Comparison of ENCODE assay signal across 23 cellular contexts in genomic region chr12:68841717-68842116, GRCh38.
"Had no signal": no experiment of that assay in that cellular context is flagged by ENCODE, and none has a peak within 500 bp of the region (broad histone marks: within the 10 kb centered on the region; RNA-seq: fewer than 3 reads in every experiment).

No MANE protein-coding gene starts in this region.

- H3K27ac Mint-ChIP-seq: activated CD4-positive, alpha-beta T cell treated with anti-CD3 and anti-CD28 coated beads, Interleukin-2, amount 10 ng/mL, durations not matched to agents 7 days and 5 days; activated T-cell treated with anti-CD3 and anti-CD28 coated beads, Interleukin-2, amount 50 U/mL, for 72 hours had no signal

- H3K4me3 Mint-ChIP-seq: activated CD4-positive, alpha-beta memory T cell treated with anti-CD3 and anti-CD28 coated beads for 36 hours; activated CD4-positive, alpha-beta T cell treated with anti-CD3 and anti-CD28 coated beads, Interleukin-2, amount 10 ng/mL, durations not matched to agents 7 days and 5 days; activated T-cell treated with anti-CD3 and anti-CD28 coated beads, Interleukin-2, amount 50 U/mL, for 72 hours had no signal

- H3K4me3 ChIP-seq: cardiac muscle cell, Peyer's patch, SJCRH30 had no signal

- H3K4me2 ChIP-seq: SK-N-SH had no signal

- H3K9me3 Mint-ChIP-seq: activated CD4-positive, alpha-beta memory T cell treated with anti-CD3 and anti-CD28 coated beads for 36 hours; activated CD4-positive, alpha-beta T cell treated with anti-CD3 and anti-CD28 coated beads, Interleukin-2, amount 10 ng/mL, durations not matched to agents 7 days and 5 days; activated T-cell treated with anti-CD3 and anti-CD28 coated beads, Interleukin-2, amount 50 U/mL, for 72 hours had no signal

- ATAC-seq: activated T-cell treated with anti-CD3 and anti-CD28 coated beads, Interleukin-2, amount 50 U/mL, for 72 hours had no signal

- H3K9me3 ChIP-seq: Peyer's patch, SJCRH30, SK-N-SH had no signal

- DNase-seq: activated CD4-positive, alpha-beta memory T cell treated with anti-CD3 and anti-CD28 coated beads for 36 hours; activated CD4-positive, alpha-beta T cell treated with anti-CD3 and anti-CD28 coated beads, Interleukin-2, amount 10 ng/mL, durations not matched to agents 7 days and 5 days; activated CD4-positive, CD25-positive, alpha-beta regulatory T cell; activated CD8-positive, alpha-beta memory T cell treated with anti-CD3 and anti-CD28 coated beads for 24 hours; activated naive CD4-positive, alpha-beta T cell treated with anti-CD3 and anti-CD28 coated beads, Interleukin-2, amount 50 U/mL, for 16 hours; activated T-cell treated with anti-CD3 and anti-CD28 coated beads, Interleukin-2, amount 50 U/mL, for 72 hours; amygdala; brain microvascular endothelial cell; MV-4-11; NCI-H1105 treated with DMSO at 0.1 percent for 48 hours; NCI-H1436 treated with DMSO at 0.1 percent for 48 hours; NCI-H187 treated with DMSO at 0.1 percent for 48 hours; NCI-H2081 treated with DMSO at 0.1 percent for 48 hours; NCI-H446; NCI-H524; Peyer's patch; Right ventricle myocardium superior; SJCRH30; SK-N-SH; T-helper 1 cell had no signal

- H3K27me3 ChIP-seq: brain microvascular endothelial cell, cardiac muscle cell, Peyer's patch, SJCRH30 had no signal

- H3K27me3 Mint-ChIP-seq: activated CD4-positive, alpha-beta memory T cell treated with anti-CD3 and anti-CD28 coated beads for 36 hours; activated CD4-positive, alpha-beta T cell treated with anti-CD3 and anti-CD28 coated beads, Interleukin-2, amount 10 ng/mL, durations not matched to agents 7 days and 5 days had no signal

- H3K9ac ChIP-seq: SK-N-SH had no signal

- H3K4me1 ChIP-seq: Peyer's patch, SJCRH30 had no signal

- H3K27ac ChIP-seq: brain microvascular endothelial cell, cardiac muscle cell, Peyer's patch, RWPE1, SJCRH30, VCaP had no signal
